9 cellular contexts compared by ENCODE assay signal in genomic region chr1:205438213-205439158, GRCh38. TPM values are rescaled to one million over a fixed set of nuclear protein-coding genes. Genes with fewer than 3 reads are reported as not detected.
DNase-seq lines count a peak whose midpoint lies in the region; ATAC-seq and TF ChIP-seq lines count a peak whose summit lies in the region.
"Had no signal": no experiment of that assay in that cellular context is flagged by ENCODE, and none has a peak within 500 bp of the region (broad histone marks: within the 10 kb centered on the region; RNA-seq: fewer than 3 reads in every experiment).

No MANE protein-coding gene starts in this region.

- no peaks in the 10 kb centered on the region for H3K27me3 ChIP-seq in prostate gland (replicated peaks; ENCODE audit: insufficient read depth)

- peaks cover 5 to 17% of the 10 kb centered on the region in 2 donors for H3K27me3 Mint-ChIP-seq in T-cell
- H3K27me3 Mint-ChIP-seq: naive B cell had no signal

- no peaks in the 10 kb centered on the region for H3K36me3 Mint-ChIP-seq in T-cell
- H3K36me3 Mint-ChIP-seq: naive B cell had no signal

- CTCF ChIA-PET in T-cell (lab: Charles Lee), result no interaction called here

- peak overlapping the region; percentile 12 to 97 for H3K27ac Mint-ChIP-seq in T-cell

- no peak for TF ChIP-seq POLR2A in prostate gland (IDR thresholded peaks at IDR 0.05)

- H3K4me3 ChIP-seq in prostate gland, result no peak overlapping the region

- peaks cover 25 to 33% (median 29%) of the 10 kb centered on the region in 3 donors for H3K4me1 Mint-ChIP-seq in T-cell

- TF ChIP-seq CTCF in prostate gland (IDR thresholded peaks at IDR 0.05), result peak in 3 of 4 experiments; percentile 9 to 79 (median 36)

- DNase-seq in DMS 273 treated with DMSO at 0.1 percent for 48 hours (lab: John Stamatoyannopoulos, UW), result peak; percentile 39
- peak; percentile 71 for DNase-seq in M059J (ENCODE audit: low read depth)
- DNase-seq in T-cell, result no peak
- DNase-seq in glomerular visceral epithelial cell (ENCODE audit: extremely low spot score), result peak; percentile 84
- peak; percentile 70 for DNase-seq in prostate gland (ENCODE audit: low spot score)
- no peak for DNase-seq in activated T-cell treated with anti-CD3 and anti-CD28 coated beads, Interleukin-2, amount 50 U/mL, for 1 hour
- DNase-seq: naive B cell had no signal

- WGBS in prostate gland, result 45% methylated on average over 13 of the region's 13 CpGs

- no peaks in the 10 kb centered on the region for H3K36me3 ChIP-seq in prostate gland

- intact Hi-C loops in prostate gland (cut with DNase I), result no loop called here

- H3K4me1 ChIP-seq in prostate gland (replicated peaks), result no peaks in the 10 kb centered on the region

- H3K27ac ChIP-seq in prostate gland, result no peak overlapping the region

- POLR2A ChIA-PET in T-cell (lab: Charles Lee), result interaction anchor here in 1 of 2 donors (0.6 kb wide), 1 partner anchor 317 kb away, joined by 4 read pairs; no protein-coding TSS in a partner anchor

- no peaks in the 10 kb centered on the region for H3K9me3 Mint-ChIP-seq in T-cell
- H3K9me3 Mint-ChIP-seq: naive B cell had no signal

- no peak overlapping the region for H3K4me3 Mint-ChIP-seq in T-cell

- ATAC-seq in T-cell (replicated peaks in 1 of 4), result no peak
- ATAC-seq in HG02973 (IDR thresholded peaks at IDR 0.05; ENCODE audit: unreplicated experiment), result no peak
- ATAC-seq in HG03565 (IDR thresholded peaks at IDR 0.05; ENCODE audit: unreplicated experiment), result no peak

- no peaks in the 10 kb centered on the region for H3K9me3 ChIP-seq in prostate gland

RNA-seq across cellular contexts. Expression of gene LEMD1, which starts 16.6 kb away (rescaled TPM):
- not detected in 2 replicates for total RNA-seq in M059J (2014; rRNA removed; shearing (Covaris generic))
- under 1 TPM in 2 of 5 donors, not detected in 3; 0.69 to 0.98 TPM for total RNA-seq in T-cell
- 10 to 100 TPM in 1 of 2 donors, under 1 TPM in 1; 0.68 to 22.0 TPM for total RNA-seq in prostate gland

RNA-seq across cellular contexts. Expression of gene BLACAT1, which starts 17.4 kb away (rescaled TPM):
- 0.10 and 0.15 TPM in 2 replicates for total RNA-seq in M059J (2014; rRNA removed; shearing (Covaris generic))
- total RNA-seq in T-cell (under 1 TPM in 3 of 5 donors, not detected in 2; 0.16 to 0.60 (median 0.30) TPM), prostate gland (1 to 10 TPM in 1 of 2 donors, not detected in 1; 6.8 TPM)

Comparison
In these comparisons a context has a peak if more than half of its experiments do, and no peak if none do; other contexts are left out.
1. DNase-seq: peak in DMS 273 treated with DMSO at 0.1 percent for 48 hours (single experiment), M059J (single experiment), glomerular visceral epithelial cell (single experiment) and prostate gland (single experiment); none in T-cell (0 of 34) and activated T-cell treated with anti-CD3 and anti-CD28 coated beads, Interleukin-2, amount 50 U/mL, for 1 hour (single experiment).